ENCODE assay signal across 24 cellular contexts in the genomic region with DNA sequence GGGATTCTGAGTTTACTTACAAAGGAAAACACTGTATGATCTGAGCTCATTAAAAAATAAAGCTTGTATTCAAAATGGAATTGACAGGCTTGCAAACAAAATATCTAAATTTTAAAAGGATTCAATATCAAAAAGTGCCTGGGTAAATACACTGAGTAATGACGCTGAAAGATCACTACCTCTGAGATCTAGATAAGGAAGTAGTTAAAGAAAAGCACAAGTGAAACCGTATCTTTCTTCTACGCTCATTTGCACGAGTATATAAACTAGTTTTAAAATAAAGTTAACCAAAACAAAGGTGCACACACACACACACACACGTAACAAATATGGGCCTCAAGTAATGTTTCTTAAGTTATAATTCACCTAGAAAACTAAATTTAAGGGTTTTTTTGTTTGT.
"Had no signal": no experiment of that assay in that cellular context is flagged by ENCODE, and none has a peak within 500 bp of the region (broad histone marks: within the 10 kb centered on the region; RNA-seq: fewer than 3 reads in every experiment).

No MANE protein-coding gene starts in this region.

- H3K27ac ChIP-seq: colonic mucosa, esophagus squamous epithelium, left lung, thoracic aorta had no signal

- H3K4me3 Mint-ChIP-seq: activated CD4-positive, alpha-beta T cell treated with anti-CD3 and anti-CD28 coated beads, Interleukin-2, amount 10 ng/mL, durations not matched to agents 24 days and 14 days; activated CD8-positive, alpha-beta T cell treated with anti-CD3 and anti-CD28 coated beads, Interleukin-2, amount 10 ng/mL, durations not matched to agents 7 days and 5 days; brain; natural killer cell; WTC11 had no signal

- H3K27me3 ChIP-seq: colonic mucosa, esophagus squamous epithelium, left lung had no signal

- DNase-seq: activated CD4-positive, alpha-beta T cell treated with anti-CD3 and anti-CD28 coated beads, Interleukin-2, amount 10 ng/mL, durations not matched to agents 24 days and 14 days; activated CD8-positive, alpha-beta memory T cell treated with anti-CD3 and anti-CD28 coated beads, Interleukin-2, amount 50 U/mL, for 4 hours; activated CD8-positive, alpha-beta T cell treated with anti-CD3 and anti-CD28 coated beads, Interleukin-2, amount 10 ng/mL, durations not matched to agents 7 days and 5 days; activated effector memory CD4-positive, alpha-beta T cell treated with anti-CD3 and anti-CD28 coated beads, Interleukin-2, amount 50 U/mL, for 16 hours; activated T-cell treated with anti-CD3 and anti-CD28 coated beads, Interleukin-2, amount 50 U/mL, for 48 hours; amniotic stem cell; central memory CD4-positive, alpha-beta T cell; colonic mucosa; effector CD4-positive, alpha-beta T cell; esophagus squamous epithelium; hypothalamus; kidney; left lung; mammary epithelial cell; mucosa of descending colon; natural killer cell; posterior cingulate gyrus; retina; stimulated activated CD4-positive, alpha-beta T cell treated with anti-CD3 and anti-CD28 coated beads, Interleukin-12 subunit alpha, Interleukin-12 subunit beta, amount 100 ng/mL, for 4 hours; stimulated activated CD4-positive, alpha-beta T cell treated with anti-CD3 and anti-CD28 coated beads, Interleukin-2, amount 100 ng/mL, for 24 hours had no signal

- H3K27me3 Mint-ChIP-seq: activated CD4-positive, alpha-beta T cell treated with anti-CD3 and anti-CD28 coated beads, Interleukin-2, amount 10 ng/mL, durations not matched to agents 24 days and 14 days; brain had no signal

- H3K9me3 Mint-ChIP-seq: activated naive CD4-positive, alpha-beta T cell treated with anti-CD3 and anti-CD28 coated beads, Interleukin-2, amount 50 U/mL, for 72 hours; natural killer cell; WTC11 had no signal

- H3K27ac Mint-ChIP-seq: activated CD4-positive, alpha-beta T cell treated with anti-CD3 and anti-CD28 coated beads, Interleukin-2, amount 10 ng/mL, durations not matched to agents 24 days and 14 days; activated CD8-positive, alpha-beta T cell treated with anti-CD3 and anti-CD28 coated beads, Interleukin-2, amount 10 ng/mL, durations not matched to agents 7 days and 5 days; activated naive CD4-positive, alpha-beta T cell treated with anti-CD3 and anti-CD28 coated beads, Interleukin-2, amount 50 U/mL, for 72 hours; brain had no signal

- ATAC-seq: activated CD8-positive, alpha-beta T cell treated with anti-CD3 and anti-CD28 coated beads, Interleukin-2, amount 10 ng/mL, durations not matched to agents 7 days and 5 days; activated naive CD4-positive, alpha-beta T cell treated with anti-CD3 and anti-CD28 coated beads, Interleukin-2, amount 50 U/mL, for 72 hours; left lung; mucosa of descending colon; natural killer cell; WTC11 had no signal

- H3K4me1 Mint-ChIP-seq: brain had no signal

- H3K4me1 ChIP-seq: colonic mucosa, esophagus squamous epithelium, left lung had no signal

- H3K9me3 ChIP-seq: colonic mucosa, esophagus squamous epithelium, left lung, mucosa of descending colon, thoracic aorta had no signal

- H3K4me3 ChIP-seq: colonic mucosa, esophagus squamous epithelium, left lung, mucosa of descending colon, thoracic aorta had no signal
